In genomic region chr4:41324861-41325260, GRCh38 we compare ENCODE assay signal across 16 cellular contexts.
"Had no signal": no experiment of that assay in that cellular context is flagged by ENCODE, and none has a peak within 500 bp of the region (broad histone marks: within the 10 kb centered on the region; RNA-seq: fewer than 3 reads in every experiment).

No MANE protein-coding gene starts in this region.

- H3K4me3 ChIP-seq: esophagus muscularis mucosa, gastroesophageal sphincter, spleen, tibial nerve had no signal

- H3K36me3 ChIP-seq: esophagus muscularis mucosa, gastroesophageal sphincter, spleen, tibial nerve had no signal

- DNase-seq: effector memory CD4-positive, alpha-beta T cell; glutamatergic neuron; immature natural killer cell; mesendoderm; naive B cell; spleen; stimulated activated CD4-positive, alpha-beta T cell treated with anti-CD3 and anti-CD28 coated beads, Interleukin-15, amount 100 ng/mL, for 24 hours; stimulated activated CD4-positive, alpha-beta T cell treated with anti-CD3 and anti-CD28 coated beads, Interleukin-1b, Interleukin-23, amount 100 ng/mL, for 48 hours; stimulated activated CD4-positive, alpha-beta T cell treated with anti-CD3 and anti-CD28 coated beads, Interleukin-4, amount 100 ng/mL, for 24 hours had no signal

- H3K4me1 ChIP-seq: esophagus muscularis mucosa, gastroesophageal sphincter, spleen, tibial nerve had no signal

- ATAC-seq: gastroesophageal sphincter; sciatic nerve; stimulated activated memory B cell treated with anti-CD40 and anti-IgM and Interleukin-4, amounts not matched to agents 10 μg/mL and 1 μg/mL and 100 μg/mL, for 72 hours had no signal

- H3K27me3 ChIP-seq: esophagus muscularis mucosa, gastroesophageal sphincter, spleen, tibial nerve had no signal

- FAIRE-seq: endometrium had no signal

- H3K9me3 ChIP-seq: esophagus muscularis mucosa, gastroesophageal sphincter, tibial nerve had no signal

- H3K27ac ChIP-seq: epithelial cell of prostate, esophagus muscularis mucosa, gastroesophageal sphincter, spleen, tibial nerve had no signal
